In the genomic region with DNA sequence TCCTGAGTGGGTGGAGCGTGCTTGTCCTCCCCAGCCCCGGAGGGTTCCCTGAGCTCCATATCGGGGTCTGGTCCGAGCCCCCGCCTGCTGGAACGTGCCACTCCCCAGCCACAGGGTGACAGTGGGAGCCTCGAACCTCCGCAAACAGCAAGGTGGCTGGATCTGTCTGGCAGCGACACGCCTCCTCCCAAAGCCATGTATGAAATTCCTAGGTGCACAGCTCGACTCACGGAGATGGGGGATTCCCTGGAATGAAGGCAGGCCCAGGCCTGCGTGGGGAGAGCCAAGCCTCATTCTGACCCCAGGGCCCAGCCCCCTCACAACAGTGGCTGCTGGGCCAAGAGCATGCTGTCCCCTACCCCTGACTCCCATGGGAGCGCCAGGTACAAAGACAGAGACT, we compare ENCODE assay signal across 16 cellular contexts. TPM values are rescaled to one million over a fixed set of nuclear protein-coding genes. Genes with fewer than 3 reads are reported as not detected.
DNase-seq lines count a peak whose midpoint lies in the region; ATAC-seq, FAIRE-seq and TF ChIP-seq lines count a peak whose summit lies in the region.
"Had no signal": no experiment of that assay in that cellular context is flagged by ENCODE, and none has a peak within 500 bp of the region (broad histone marks: within the 10 kb centered on the region; RNA-seq: fewer than 3 reads in every experiment).

No MANE protein-coding gene starts in this region.

- DNase-seq in mammary epithelial cell (peak; percentile 59), mesothelial cell of epicardium (ENCODE audit: low spot score in 2 of 2, unreplicated experiment in 2 of 2) (no peak), thyroid gland (no peak), HepG2 (ENCODE audit: low spot score) (no peak)
- DNase-seq: BE2C; CD8-positive, alpha-beta memory T cell; DMS53; GF-D8; HCEC 1CT had no signal

- H2AFZ ChIP-seq in mammary epithelial cell (ENCODE audit: low read depth, low read length): peak overlapping the region; percentile 39
- H2AFZ ChIP-seq in HepG2 (ENCODE audit: low read length): no peak overlapping the region

- TF ChIP-seq EP300 in HepG2 (IDR thresholded peaks at IDR 0.05; ENCODE audit: low read depth in 2 of 2, low read length in 2 of 2): no peak
- no peak for TF ChIP-seq EP300 in HepG2 (CRISPR knock-in tag; IDR thresholded peaks at IDR 0.05; ENCODE audit: borderline replicate concordance)

- peak overlapping the region in 1 of 11 experiments; percentile 29; a peak in 1 of 22 replicates for H3K9ac ChIP-seq in BLaER1 treated with 17β-estradiol and CSF1 and Interleukin-3, amounts not matched to agents 10 nM and 100 nM
- H3K9ac ChIP-seq in mammary epithelial cell (ENCODE audit: insufficient read depth, low read length) (no peak overlapping the region), HepG2 (ENCODE audit: insufficient read depth, low read depth, low read length) (no peak overlapping the region)

- H3K4me1 ChIP-seq in BLaER1 treated with 17β-estradiol and CSF1 and Interleukin-3, amounts not matched to agents 10 nM and 100 nM: peaks cover 52 to 100% (median 98%) of the 10 kb centered on the region in 10 experiments
- no peaks in the 10 kb centered on the region for H3K4me1 ChIP-seq in HEK293 (ENCODE audit: control insufficient read depth, insufficient read depth, low read length)
- peaks cover 26% of the 10 kb centered on the region for H3K4me1 ChIP-seq in mammary epithelial cell (ENCODE audit: insufficient read depth, low read length)
- no peaks in the 10 kb centered on the region for H3K4me1 ChIP-seq in thyroid gland
- no peaks in the 10 kb centered on the region for H3K4me1 ChIP-seq in HepG2 (ENCODE audit: insufficient read depth, low read length)
- H3K4me1 ChIP-seq: A549, BE2C had no signal

- H3K27me3 ChIP-seq in BLaER1 treated with 17β-estradiol and CSF1 and Interleukin-3, amounts not matched to agents 10 nM and 100 nM: no peaks in the 10 kb centered on the region; a peak in 1 of 22 replicates
- H3K27me3 ChIP-seq in mammary epithelial cell (ENCODE audit: insufficient read depth, low read length) (no peaks in the 10 kb centered on the region), thyroid gland (no peaks in the 10 kb centered on the region), HepG2 (ENCODE audit: control insufficient read depth in 1 of 2, insufficient read depth in 2 of 2, low read length in 2 of 2) (no peaks in the 10 kb centered on the region; a peak in 2 of 5 replicates)
- H3K27me3 ChIP-seq: BE2C had no signal

- peaks cover 18% of the 10 kb centered on the region for H3K4me1 Mint-ChIP-seq in mesothelial cell of epicardium
- H3K4me1 Mint-ChIP-seq: CD8-positive, alpha-beta memory T cell had no signal

- ATAC-seq in HG02870 (IDR thresholded peaks at IDR 0.05; ENCODE audit: unreplicated experiment): no peak
- no peak for ATAC-seq in HepG2
- ATAC-seq: A549 had no signal

- peaks cover 29% of the 10 kb centered on the region for H3K27me3 Mint-ChIP-seq in mesothelial cell of epicardium (ENCODE audit: low read depth)

- POLR2A ChIA-PET in HEK293 (lab: Yijun Ruan, JAX) (no interaction called here), HepG2 (lab: Yijun Ruan, JAX) (no interaction called here)

- CTCF ChIA-PET in HEK293 (lab: Yijun Ruan, JAX) (interaction anchor here (2.2 kb wide), 1 partner anchor 11 kb away, joined by 8 read pairs; no protein-coding TSS in a partner anchor), mammary epithelial cell (lab: Charles Lee; ENCODE audit: low non-redundant PET) (no interaction called here), HepG2 (lab: Yijun Ruan, JAX; ENCODE audit: low intra/inter-chr PET ratio, low total read pairs) (no interaction called here)

- H3K4me3 ChIP-seq in BLaER1 treated with 17β-estradiol and CSF1 and Interleukin-3, amounts not matched to agents 10 nM and 100 nM: no peak overlapping the region
- H3K4me3 ChIP-seq in HEK293 (ENCODE audit: low read depth, low read length) (no peak overlapping the region), mammary epithelial cell (replicated peaks in 1 of 3; ENCODE audit: insufficient read depth in 1 of 3, low read depth in 2 of 3, low read length in 3 of 3) (no peak overlapping the region), thyroid gland (replicated peaks in 1 of 3) (no peak overlapping the region), HepG2 (replicated peaks in 1 of 3; ENCODE audit: insufficient read depth in 1 of 3, low read depth in 2 of 3, low read length in 3 of 3) (no peak overlapping the region)
- H3K4me3 ChIP-seq: A549 had no signal

- in situ Hi-C loops in mammary epithelial cell (cut with MboI; ENCODE audit: low sequenced_read_pairs in 2 of 2): no loop called here
- in situ Hi-C loops in HepG2 (cut with HindIII; ENCODE audit: extremely low pct_ligation_motif_present, low pct_unique_long_range_greater_than_20kb): loop anchor here (5.0 kb wide), 1 partner anchor 37 kb away; no protein-coding TSS in a partner anchor

- no peak for TF ChIP-seq RAD21 in HepG2 (CRISPR knock-in tag; IDR thresholded peaks at IDR 0.05)

- H3K27ac Mint-ChIP-seq in mesothelial cell of epicardium: peak overlapping the region; percentile 67
- H3K27ac Mint-ChIP-seq: CD8-positive, alpha-beta memory T cell; IgD-negative memory B cell had no signal

- H3K4me2 ChIP-seq in BLaER1 treated with 17β-estradiol and CSF1 and Interleukin-3, amounts not matched to agents 10 nM and 100 nM: peak overlapping the region in 9 of 11 experiments; percentile 33 to 97 (median 91); a peak in 17 of 22 replicates
- H3K4me2 ChIP-seq in mammary epithelial cell (ENCODE audit: insufficient read depth, low read depth, low read length): peak overlapping the region; percentile 22
- no peak overlapping the region for H3K4me2 ChIP-seq in HepG2 (ENCODE audit: low read depth, low read length)
- H3K4me2 ChIP-seq: A549 had no signal

- H3K9me3 Mint-ChIP-seq in mesothelial cell of epicardium: no peaks in the 10 kb centered on the region
- H3K9me3 Mint-ChIP-seq: CD8-positive, alpha-beta memory T cell; IgD-negative memory B cell had no signal

- dilution Hi-C loops in mammary epithelial cell (cut with HindIII; ENCODE audit: low sequenced_read_pairs): no loop called here

- 20% methylated on average over 12 of the region's 14 CpGs for WGBS in mammary epithelial cell (ENCODE audit: low coverage, missing lambda C conversion rate)
- 88 to 93% methylated on average over 8 of the region's 14 CpGs for WGBS in thyroid gland, 2 donors
- WGBS in HepG2 (ENCODE audit: low lambda C conversion rate): 92% methylated on average over 7 of the region's 14 CpGs

- no peak for TF ChIP-seq POLR2A in thyroid gland (IDR thresholded peaks at IDR 0.05)
- no peak for TF ChIP-seq POLR2A in HepG2 (IDR thresholded peaks at IDR 0.05; ENCODE audit: insufficient read depth in 1 of 2, low read depth in 2 of 2, low read length in 2 of 2)

- intact Hi-C loops in mammary epithelial cell (cut with micrococcal nuclease) (no loop called here), thyroid gland (cut with DNase I) (no loop called here), HepG2 (cut with micrococcal nuclease; ENCODE audit: unreplicated experiment) (no loop called here)

- no peaks in the 10 kb centered on the region for H4K20me1 ChIP-seq in BLaER1 treated with 17β-estradiol and CSF1 and Interleukin-3, amounts not matched to agents 10 nM and 100 nM
- H4K20me1 ChIP-seq in mammary epithelial cell (ENCODE audit: insufficient read depth, low read length) (no peaks in the 10 kb centered on the region), HepG2 (ENCODE audit: insufficient read depth, low read length) (no peaks in the 10 kb centered on the region)

- TF ChIP-seq CTCF in HEK293 (tag by site-specific recombination; IDR thresholded peaks at IDR 0.05): no peak
- no peak for TF ChIP-seq CTCF in mammary epithelial cell (conservative IDR thresholded peaks at IDR 0.05 in 1 of 2, IDR thresholded peaks at IDR 0.05 in 1 of 2; ENCODE audit: extremely low read depth in 1 of 2, insufficient read depth in 1 of 2, low read depth in 1 of 2, low read length in 2 of 2)
- TF ChIP-seq CTCF in mesothelial cell of epicardium (IDR thresholded peaks at IDR 0.05; ENCODE audit: unreplicated experiment): no peak
- no peak for TF ChIP-seq CTCF in thyroid gland (IDR thresholded peaks at IDR 0.05)
- no peak for TF ChIP-seq CTCF in HepG2 (CRISPR knock-in tag; IDR thresholded peaks at IDR 0.05)

- H3K9me3 ChIP-seq in BLaER1 treated with 17β-estradiol and CSF1 and Interleukin-3, amounts not matched to agents 10 nM and 100 nM (replicated peaks in 1 of 11): no peaks in the 10 kb centered on the region
- H3K9me3 ChIP-seq in HEK293 (ENCODE audit: control insufficient read depth, insufficient read depth, low read depth, low read length) (no peaks in the 10 kb centered on the region), mammary epithelial cell (replicated peaks; ENCODE audit: insufficient read depth, low read length) (no peaks in the 10 kb centered on the region), thyroid gland (no peaks in the 10 kb centered on the region), HepG2 (ENCODE audit: low read length) (no peaks in the 10 kb centered on the region)
- H3K9me3 ChIP-seq: A549, BE2C had no signal

- H3K36me3 ChIP-seq in BLaER1 treated with 17β-estradiol and CSF1 and Interleukin-3, amounts not matched to agents 10 nM and 100 nM: no peaks in the 10 kb centered on the region
- peaks cover 0 to 20% of the 10 kb centered on the region in 2 experiments; a peak in 1 of 3 replicates for H3K36me3 ChIP-seq in HEK293 (ENCODE audit: control insufficient read depth in 2 of 2, insufficient read depth in 1 of 2, low read length in 2 of 2)
- no peaks in the 10 kb centered on the region for H3K36me3 ChIP-seq in mammary epithelial cell (ENCODE audit: insufficient read depth, low read length)
- H3K36me3 ChIP-seq in thyroid gland: no peaks in the 10 kb centered on the region
- no peaks in the 10 kb centered on the region; a peak in 1 of 5 replicates for H3K36me3 ChIP-seq in HepG2 (replicated peaks in 1 of 2; ENCODE audit: control insufficient read depth in 1 of 2, insufficient read depth in 2 of 2, low read length in 2 of 2)
- H3K36me3 ChIP-seq: BE2C had no signal

- peak overlapping the region; percentile 10 for H3K4me3 Mint-ChIP-seq in mesothelial cell of epicardium
- H3K4me3 Mint-ChIP-seq: CD8-positive, alpha-beta memory T cell had no signal

- 0 out of 22 replicates have a peak overlapping the region, but pooled peaks of 1 of the 11 experiments have one; percentile 9 for H3K27ac ChIP-seq in BLaER1 treated with 17β-estradiol and CSF1 and Interleukin-3, amounts not matched to agents 10 nM and 100 nM
- H3K27ac ChIP-seq in HEK293 (ENCODE audit: extremely low read depth, low read depth, low read length) (no peak overlapping the region), mammary epithelial cell (ENCODE audit: insufficient read depth, low read depth, low read length) (no peak overlapping the region), thyroid gland (no peak overlapping the region), HepG2 (ENCODE audit: extremely low read length, insufficient read depth, low read length) (no peak overlapping the region)
- H3K27ac ChIP-seq: A549 had no signal

- H3K79me2 ChIP-seq in mammary epithelial cell (ENCODE audit: insufficient read depth, low read length) (no peaks in the 10 kb centered on the region), HepG2 (ENCODE audit: insufficient read depth, low read length) (no peaks in the 10 kb centered on the region)

- H3K36me3 Mint-ChIP-seq in mesothelial cell of epicardium: no peaks in the 10 kb centered on the region
- H3K36me3 Mint-ChIP-seq: CD8-positive, alpha-beta memory T cell; IgD-negative memory B cell had no signal

- no peak for FAIRE-seq in HepG2 (lab: Jason Lieb, UNC)
- FAIRE-seq: A549, GM19239 had no signal

- BruUV-seq in mammary epithelial cell (replicated peaks; lab: Mats Ljungman, UMichigan): no TSS peak
- no TSS peak for BruUV-seq in HepG2 (replicated peaks; lab: Mats Ljungman, UMichigan)

RNA-seq across cellular contexts. Expression of a gene that starts 32.9 kb away (rescaled TPM):
- total RNA-seq in mammary epithelial cell (1 to 10 TPM; 2.5 to 6.9 TPM), mesothelial cell of epicardium (1.0 to 1.4 TPM (median 1.2 TPM) in 3 replicates), thyroid gland (under 1 TPM in 2 of 4 donors, not detected in 2; 0.33 to 0.49 TPM), HepG2 (2016; rRNA removed; fragmentation: Illumina TruSeq; extraction: Trizol) (0.69 and 1.1 TPM in 2 replicates)
- polyA plus RNA-seq in mammary epithelial cell (2.5 TPM), HepG2 (2011; rRNA removed) (0.49 and 0.59 TPM in 2 replicates)
- polyA minus RNA-seq in mammary epithelial cell: 2.6 TPM
- 0.35 and 0.51 TPM in 2 replicates for total RNA-seq in HepG2 (2016; cell fraction: cytosol; rRNA removed; fragmentation: Illumina TruSeq; extraction: Trizol; ENCODE audit: low read depth)
- 0.39 and 1.1 TPM in 2 replicates for total RNA-seq in HepG2 (2016; cell fraction: insoluble cytoplasmic fraction; rRNA removed; fragmentation: Illumina TruSeq; extraction: Trizol)
- 1.3 and 1.4 TPM in 2 replicates for total RNA-seq in HepG2 (2016; cell fraction: membrane; rRNA removed; fragmentation: Illumina TruSeq; extraction: Trizol)
- total RNA-seq in HepG2 (2016; cell fraction: nucleus; rRNA removed; fragmentation: Illumina TruSeq; extraction: Trizol): 1.7 and 2.1 TPM in 2 replicates
- 0.10 and 0.28 TPM in 2 replicates for polyA plus RNA-seq in HepG2 (2011; cell fraction: cytosol; rRNA removed)
- polyA plus RNA-seq in HepG2 (2011; cell fraction: nucleus; rRNA removed): 1.8 and 3.5 TPM in 2 replicates
- 0.37 and 0.74 TPM in 2 replicates for polyA plus RNA-seq in HepG2 (2012)
- polyA plus RNA-seq in HepG2 (2016; cell fraction: cytosol; fragmentation: Illumina TruSeq; extraction: Trizol; ENCODE audit: low read depth): 0.45 and 0.53 TPM in 2 replicates
- 1.5 and 1.9 TPM in 2 replicates for polyA plus RNA-seq in HepG2 (2016; cell fraction: insoluble cytoplasmic fraction; fragmentation: Illumina TruSeq; extraction: Trizol; ENCODE audit: low read depth)
- polyA plus RNA-seq in HepG2 (2016; cell fraction: membrane; fragmentation: Illumina TruSeq; extraction: Trizol; ENCODE audit: low read depth): 0.93 and 1.4 TPM in 2 replicates
- polyA plus RNA-seq in HepG2 (2016; cell fraction: nucleus; fragmentation: Illumina TruSeq; extraction: Trizol; ENCODE audit: insufficient read depth, low read depth): 3.4 and 3.9 TPM in 2 replicates
- polyA minus RNA-seq in HepG2 (2011; rRNA and poly(A)+ RNA removed; ENCODE audit: low replicate concordance): 0.48 TPM in 1 of 2 replicates, not detected in the other
- 0.30 and 0.62 TPM in 2 replicates for polyA minus RNA-seq in HepG2 (2011; cell fraction: cytosol; rRNA and poly(A)+ RNA removed)
- polyA minus RNA-seq in HepG2 (2011; cell fraction: nucleus; rRNA and poly(A)+ RNA removed): 0.99 and 1.2 TPM in 2 replicates
- polyA plus RNA-seq: AG04450 had no signal

RNA-seq across cellular contexts. Expression of a gene that starts 35.3 kb away (rescaled TPM):
- total RNA-seq in mammary epithelial cell (10 to 100 TPM in 1 of 2 donors, 1 to 10 TPM in 1; 8.3 to 26.6 TPM), mesothelial cell of epicardium (20.8 to 26.4 TPM (median 21.4 TPM) in 3 replicates), thyroid gland (10 to 100 TPM; 18.5 to 44.0 (median 21.0) TPM), HepG2 (2016; rRNA removed; fragmentation: Illumina TruSeq; extraction: Trizol) (18.1 and 21.0 TPM in 2 replicates)
- polyA plus RNA-seq in mammary epithelial cell (22.0 TPM), HepG2 (2011; rRNA removed) (40.4 and 44.1 TPM in 2 replicates)
- 23.6 TPM for polyA minus RNA-seq in mammary epithelial cell
- 5.0 and 5.8 TPM in 2 replicates for total RNA-seq in HepG2 (2016; cell fraction: cytosol; rRNA removed; fragmentation: Illumina TruSeq; extraction: Trizol; ENCODE audit: low read depth)
- total RNA-seq in HepG2 (2016; cell fraction: insoluble cytoplasmic fraction; rRNA removed; fragmentation: Illumina TruSeq; extraction: Trizol): 20.2 and 20.3 TPM in 2 replicates
- 8.8 and 10.8 TPM in 2 replicates for total RNA-seq in HepG2 (2016; cell fraction: membrane; rRNA removed; fragmentation: Illumina TruSeq; extraction: Trizol)
- 14.3 and 17.1 TPM in 2 replicates for total RNA-seq in HepG2 (2016; cell fraction: nucleus; rRNA removed; fragmentation: Illumina TruSeq; extraction: Trizol)
- polyA plus RNA-seq in HepG2 (2011; cell fraction: cytosol; rRNA removed): 27.5 and 35.0 TPM in 2 replicates
- 78.4 and 79.9 TPM in 2 replicates for polyA plus RNA-seq in HepG2 (2011; cell fraction: nucleus; rRNA removed)
- 12.9 and 18.3 TPM in 2 replicates for polyA plus RNA-seq in HepG2 (2012)
- polyA plus RNA-seq in HepG2 (2016; cell fraction: cytosol; fragmentation: Illumina TruSeq; extraction: Trizol; ENCODE audit: low read depth): 5.5 TPM in 2 replicates
- polyA plus RNA-seq in HepG2 (2016; cell fraction: insoluble cytoplasmic fraction; fragmentation: Illumina TruSeq; extraction: Trizol; ENCODE audit: low read depth): 19.4 and 25.1 TPM in 2 replicates
- polyA plus RNA-seq in HepG2 (2016; cell fraction: membrane; fragmentation: Illumina TruSeq; extraction: Trizol; ENCODE audit: low read depth): 6.3 and 7.2 TPM in 2 replicates
- 41.4 and 53.5 TPM in 2 replicates for polyA plus RNA-seq in HepG2 (2016; cell fraction: nucleus; fragmentation: Illumina TruSeq; extraction: Trizol; ENCODE audit: insufficient read depth, low read depth)
- 43.7 and 46.5 TPM in 2 replicates for polyA minus RNA-seq in HepG2 (2011; rRNA and poly(A)+ RNA removed; ENCODE audit: low replicate concordance)
- polyA minus RNA-seq in HepG2 (2011; cell fraction: cytosol; rRNA and poly(A)+ RNA removed): 11.9 and 16.4 TPM in 2 replicates
- 18.4 and 19.5 TPM in 2 replicates for polyA minus RNA-seq in HepG2 (2011; cell fraction: nucleus; rRNA and poly(A)+ RNA removed)
